Comparison of ENCODE assay signal across 24 cellular contexts in genomic region chr6:25984265-25984664, GRCh38. TPM values are rescaled to one million over a fixed set of nuclear protein-coding genes. Genes with fewer than 3 reads are reported as not detected.
A peak's percentile ranks its signal among the peaks of the same experiment; 100 is the strongest.
DNase-seq lines count a peak whose midpoint lies in the region; ATAC-seq and TF ChIP-seq lines count a peak whose summit lies in the region.
"Had no signal": no experiment of that assay in that cellular context is flagged by ENCODE, and none has a peak within 500 bp of the region (broad histone marks: within the 10 kb centered on the region; RNA-seq: fewer than 3 reads in every experiment).

No MANE protein-coding gene starts in this region.

- H2AFZ ChIP-seq in OCI-LY7 (ENCODE audit: low read length): no peak overlapping the region

- no peak overlapping the region for H3K27ac ChIP-seq in CD4-positive, CD25-positive, alpha-beta regulatory T cell (ENCODE audit: insufficient read depth, low read length, poor library complexity, severe bottlenecking)
- H3K27ac ChIP-seq in OCI-LY7 (ENCODE audit: low read depth, low read length, poor library complexity, severe bottlenecking): no peak overlapping the region
- H3K27ac ChIP-seq: 22Rv1, C4-2B had no signal

- no peak for TF ChIP-seq CTCF in activated B cell treated with CpG ODN at 0.5 μM for 24 hours (IDR thresholded peaks at IDR 0.05)
- TF ChIP-seq CTCF in OCI-LY7 (conservative IDR thresholded peaks at IDR 0.05; ENCODE audit: low read length): no peak

- H3K79me2 ChIP-seq in OCI-LY7 (ENCODE audit: insufficient read depth, low read depth, low read length): peaks cover 3% of the 10 kb centered on the region; the same call in 1 of the 2 replicates

- H3K36me3 Mint-ChIP-seq in activated CD4-positive, alpha-beta T cell treated with anti-CD3 and anti-CD28 coated beads for 36 hours (ENCODE audit: low read depth): peaks cover 68% of the 10 kb centered on the region
- H3K36me3 Mint-ChIP-seq in activated CD4-positive, alpha-beta T cell treated with anti-CD3 and anti-CD28 coated beads, Interleukin-2, amount 10 ng/mL, durations not matched to agents 24 days and 14 days (ENCODE audit: low read depth): peaks cover 71% of the 10 kb centered on the region
- H3K36me3 Mint-ChIP-seq in CD4-positive, CD25-positive, alpha-beta regulatory T cell: peaks cover 47% of the 10 kb centered on the region
- peaks cover 84% of the 10 kb centered on the region for H3K36me3 Mint-ChIP-seq in activated B cell treated with CpG ODN at 0.5 μM for 24 hours (ENCODE audit: low read depth)
- H3K36me3 Mint-ChIP-seq in stimulated activated memory B cell treated with anti-CD40 and anti-IgM and Interleukin-4, amounts not matched to agents 10 μg/mL and 1 μg/mL and 100 μg/mL, for 72 hours: peaks cover 73% of the 10 kb centered on the region

- BruUV-seq in OCI-LY7 (replicated peaks; lab: Mats Ljungman, UMichigan): no TSS peak

- no peaks in the 10 kb centered on the region for H3K9me2 ChIP-seq in OCI-LY7 (ENCODE audit: insufficient read depth, low read length)

- no peak for ATAC-seq in activated CD4-positive, alpha-beta T cell treated with anti-CD3 and anti-CD28 coated beads for 36 hours
- ATAC-seq in CD4-positive, CD25-positive, alpha-beta regulatory T cell (ENCODE audit: low read depth in 2 of 2): no peak
- ATAC-seq in activated B cell treated with CpG ODN at 0.5 μM for 24 hours (ENCODE audit: low read depth): no peak
- no peak for ATAC-seq in stimulated activated memory B cell treated with anti-CD40 and anti-IgM and Interleukin-4, amounts not matched to agents 10 μg/mL and 1 μg/mL and 100 μg/mL, for 72 hours

- no peak overlapping the region for H3K4me3 Mint-ChIP-seq in activated CD4-positive, alpha-beta T cell treated with anti-CD3 and anti-CD28 coated beads for 36 hours
- no peak overlapping the region for H3K4me3 Mint-ChIP-seq in activated CD4-positive, alpha-beta T cell treated with anti-CD3 and anti-CD28 coated beads, Interleukin-2, amount 10 ng/mL, durations not matched to agents 24 days and 14 days
- no peak overlapping the region for H3K4me3 Mint-ChIP-seq in CD4-positive, CD25-positive, alpha-beta regulatory T cell
- H3K4me3 Mint-ChIP-seq in activated B cell treated with CpG ODN at 0.5 μM for 24 hours: no peak overlapping the region
- no peak overlapping the region for H3K4me3 Mint-ChIP-seq in stimulated activated memory B cell treated with anti-CD40 and anti-IgM and Interleukin-4, amounts not matched to agents 10 μg/mL and 1 μg/mL and 100 μg/mL, for 72 hours

- H4K20me1 ChIP-seq in OCI-LY7 (ENCODE audit: insufficient read depth, low read length): no peaks in the 10 kb centered on the region

- CTCF ChIA-PET in activated CD4-positive, alpha-beta T cell treated with anti-CD3 and anti-CD28 coated beads for 36 hours (lab: Charles Lee): no interaction called here
- CTCF ChIA-PET in activated B cell treated with CpG ODN at 0.5 μM for 24 hours (lab: Charles Lee): no interaction called here
- CTCF ChIA-PET in OCI-LY7 (lab: Charles Lee; ENCODE audit: unreplicated experiment): no interaction called here

- DNase-seq in activated CD4-positive, alpha-beta T cell treated with anti-CD3 and anti-CD28 coated beads for 36 hours: no peak
- no peak for DNase-seq in activated CD4-positive, alpha-beta T cell treated with anti-CD3 and anti-CD28 coated beads, Interleukin-2, amount 10 ng/mL, durations not matched to agents 24 days and 14 days
- DNase-seq in CD4-positive, CD25-positive, alpha-beta regulatory T cell: no peak
- no peak for DNase-seq in activated B cell treated with CpG ODN at 0.5 μM for 24 hours
- no peak for DNase-seq in OCI-LY7 (ENCODE audit: low spot score)
- DNase-seq in head of caudate nucleus: no peak
- DNase-seq in NOMO-1 treated with dmso at 0.1 percent for 144 hours (lab: John Stamatoyannopoulos, UW; ENCODE audit: unreplicated experiment): no peak
- DNase-seq: AML-193, COR-L47, DMS79, Karpas-422, MV-4-11, NCI-H1694, NCI-H2171, NCI-H345, NCI-H524, Right ventricle myocardium superior had no signal

- H3K4me2 ChIP-seq in OCI-LY7 (ENCODE audit: low read length): no peak overlapping the region

- no peaks in the 10 kb centered on the region for H3K27me3 ChIP-seq in CD4-positive, CD25-positive, alpha-beta regulatory T cell (ENCODE audit: control insufficient read depth, insufficient read depth, low read length)

- H3K9me3 ChIP-seq in CD4-positive, CD25-positive, alpha-beta regulatory T cell (ENCODE audit: control insufficient read depth in 2 of 2, low read length in 2 of 2): no peaks in the 10 kb centered on the region
- H3K9me3 ChIP-seq in OCI-LY7 (ENCODE audit: low read length): no peaks in the 10 kb centered on the region

- H3K9me3 Mint-ChIP-seq in activated CD4-positive, alpha-beta T cell treated with anti-CD3 and anti-CD28 coated beads for 36 hours (ENCODE audit: low read depth): no peaks in the 10 kb centered on the region
- no peaks in the 10 kb centered on the region for H3K9me3 Mint-ChIP-seq in activated CD4-positive, alpha-beta T cell treated with anti-CD3 and anti-CD28 coated beads, Interleukin-2, amount 10 ng/mL, durations not matched to agents 24 days and 14 days
- no peaks in the 10 kb centered on the region for H3K9me3 Mint-ChIP-seq in CD4-positive, CD25-positive, alpha-beta regulatory T cell
- H3K9me3 Mint-ChIP-seq in activated B cell treated with CpG ODN at 0.5 μM for 24 hours: no peaks in the 10 kb centered on the region
- H3K9me3 Mint-ChIP-seq in stimulated activated memory B cell treated with anti-CD40 and anti-IgM and Interleukin-4, amounts not matched to agents 10 μg/mL and 1 μg/mL and 100 μg/mL, for 72 hours: no peaks in the 10 kb centered on the region

- H3K4me1 Mint-ChIP-seq in activated CD4-positive, alpha-beta T cell treated with anti-CD3 and anti-CD28 coated beads for 36 hours: peaks cover 14% of the 10 kb centered on the region
- peaks cover 21% of the 10 kb centered on the region for H3K4me1 Mint-ChIP-seq in activated CD4-positive, alpha-beta T cell treated with anti-CD3 and anti-CD28 coated beads, Interleukin-2, amount 10 ng/mL, durations not matched to agents 24 days and 14 days
- H3K4me1 Mint-ChIP-seq in CD4-positive, CD25-positive, alpha-beta regulatory T cell: peaks cover 5 to 30% (median 23%) of the 10 kb centered on the region in 4 donors
- peaks cover 29% of the 10 kb centered on the region for H3K4me1 Mint-ChIP-seq in activated B cell treated with CpG ODN at 0.5 μM for 24 hours
- peaks cover 37% of the 10 kb centered on the region for H3K4me1 Mint-ChIP-seq in stimulated activated memory B cell treated with anti-CD40 and anti-IgM and Interleukin-4, amounts not matched to agents 10 μg/mL and 1 μg/mL and 100 μg/mL, for 72 hours

- intact Hi-C loops in activated CD4-positive, alpha-beta T cell treated with anti-CD3 and anti-CD28 coated beads for 36 hours (cut with DNase I, micrococcal nuclease): no loop called here
- intact Hi-C loops in activated CD4-positive, alpha-beta T cell treated with anti-CD3 and anti-CD28 coated beads, Interleukin-2, amount 10 ng/mL, durations not matched to agents 24 days and 14 days (cut with micrococcal nuclease): no loop called here
- intact Hi-C loops in activated B cell treated with CpG ODN at 0.5 μM for 24 hours (cut with micrococcal nuclease) (no loop called here), OCI-LY7 (cut with micrococcal nuclease; ENCODE audit: unreplicated experiment) (no loop called here), head of caudate nucleus (cut with DNase I) (no loop called here)

- H3K27me3 Mint-ChIP-seq in activated CD4-positive, alpha-beta T cell treated with anti-CD3 and anti-CD28 coated beads for 36 hours: no peaks in the 10 kb centered on the region
- H3K27me3 Mint-ChIP-seq in activated CD4-positive, alpha-beta T cell treated with anti-CD3 and anti-CD28 coated beads, Interleukin-2, amount 10 ng/mL, durations not matched to agents 24 days and 14 days: no peaks in the 10 kb centered on the region
- no peaks in the 10 kb centered on the region for H3K27me3 Mint-ChIP-seq in CD4-positive, CD25-positive, alpha-beta regulatory T cell
- no peaks in the 10 kb centered on the region for H3K27me3 Mint-ChIP-seq in activated B cell treated with CpG ODN at 0.5 μM for 24 hours
- no peaks in the 10 kb centered on the region for H3K27me3 Mint-ChIP-seq in stimulated activated memory B cell treated with anti-CD40 and anti-IgM and Interleukin-4, amounts not matched to agents 10 μg/mL and 1 μg/mL and 100 μg/mL, for 72 hours

- no peaks in the 10 kb centered on the region for H3K4me1 ChIP-seq in CD4-positive, CD25-positive, alpha-beta regulatory T cell (ENCODE audit: control insufficient read depth, insufficient read depth, low read length, poor library complexity, severe bottlenecking)
- no peaks in the 10 kb centered on the region for H3K4me1 ChIP-seq in OCI-LY7 (ENCODE audit: insufficient read depth, low read length, poor library complexity, severe bottlenecking)

- POLR2A ChIA-PET in activated CD4-positive, alpha-beta T cell treated with anti-CD3 and anti-CD28 coated beads for 36 hours (lab: Charles Lee): no interaction called here
- POLR2A ChIA-PET in activated B cell treated with CpG ODN at 0.5 μM for 24 hours (lab: Charles Lee): no interaction called here
- POLR2A ChIA-PET in OCI-LY7 (lab: Charles Lee): interaction anchor here (0.6 kb wide), 1 partner anchor 18 kb away, joined by 4 read pairs; no protein-coding TSS in a partner anchor

- H3K27ac Mint-ChIP-seq in activated CD4-positive, alpha-beta T cell treated with anti-CD3 and anti-CD28 coated beads for 36 hours: peak overlapping the region; percentile 37
- no peak overlapping the region for H3K27ac Mint-ChIP-seq in activated CD4-positive, alpha-beta T cell treated with anti-CD3 and anti-CD28 coated beads, Interleukin-2, amount 10 ng/mL, durations not matched to agents 24 days and 14 days
- H3K27ac Mint-ChIP-seq in CD4-positive, CD25-positive, alpha-beta regulatory T cell: peak overlapping the region in 2 of 3 donors; percentile 64 to 75
- peak overlapping the region; percentile 63 for H3K27ac Mint-ChIP-seq in activated B cell treated with CpG ODN at 0.5 μM for 24 hours
- peak overlapping the region; percentile 37 for H3K27ac Mint-ChIP-seq in stimulated activated memory B cell treated with anti-CD40 and anti-IgM and Interleukin-4, amounts not matched to agents 10 μg/mL and 1 μg/mL and 100 μg/mL, for 72 hours

- no peak overlapping the region for H3K4me3 ChIP-seq in CD4-positive, CD25-positive, alpha-beta regulatory T cell (ENCODE audit: low read depth, low read length)
- H3K4me3 ChIP-seq in OCI-LY7 (ENCODE audit: low read depth, low read length, poor library complexity, severe bottlenecking): no peak overlapping the region

- peaks cover 65% of the 10 kb centered on the region for H3K36me3 ChIP-seq in CD4-positive, CD25-positive, alpha-beta regulatory T cell (ENCODE audit: control insufficient read depth, insufficient read depth, low read length)
- H3K36me3 ChIP-seq in OCI-LY7 (ENCODE audit: insufficient read depth, low read length): peaks cover 84% of the 10 kb centered on the region

RNA-seq across cellular contexts. Expression of gene TRIM38, which starts 21.7 kb away (rescaled TPM):
- total RNA-seq in activated CD4-positive, alpha-beta T cell treated with anti-CD3 and anti-CD28 coated beads for 36 hours: 10 to 100 TPM; 24.9 TPM
- 23.0 and 24.5 TPM in 2 replicates for total RNA-seq in activated CD4-positive, alpha-beta T cell treated with anti-CD3 and anti-CD28 coated beads, Interleukin-2, amount 10 ng/mL, durations not matched to agents 24 days and 14 days
- total RNA-seq in CD4-positive, CD25-positive, alpha-beta regulatory T cell: 22.9 TPM
- polyA plus RNA-seq in CD4-positive, CD25-positive, alpha-beta regulatory T cell: 10 to 100 TPM in 1 of 4 donors, 1 to 10 TPM in 3; 6.6 to 10.9 (median 8.4) TPM
- total RNA-seq in activated B cell treated with CpG ODN at 0.5 μM for 24 hours: 31.7 and 36.8 TPM in 2 replicates
- 11.9 and 12.8 TPM in 2 replicates for total RNA-seq in OCI-LY7 (2014; rRNA removed; shearing (Covaris generic))
- total RNA-seq in OCI-LY7 (2022): 14.8 and 16.1 TPM in 2 replicates

RNA-seq across cellular contexts. Expression of gene SLC17A2, which starts 53.8 kb away (rescaled TPM):
- total RNA-seq in activated CD4-positive, alpha-beta T cell treated with anti-CD3 and anti-CD28 coated beads for 36 hours: under 1 TPM in 1 of 2 experiments, not detected in 1; 0.07 TPM
- 0.14 TPM in 1 of 2 replicates, not detected in the other for total RNA-seq in activated CD4-positive, alpha-beta T cell treated with anti-CD3 and anti-CD28 coated beads, Interleukin-2, amount 10 ng/mL, durations not matched to agents 24 days and 14 days
- not detected for total RNA-seq in CD4-positive, CD25-positive, alpha-beta regulatory T cell
- polyA plus RNA-seq in CD4-positive, CD25-positive, alpha-beta regulatory T cell: not detected
- total RNA-seq in activated B cell treated with CpG ODN at 0.5 μM for 24 hours (not detected in 2 replicates), OCI-LY7 (2022) (not detected in 2 replicates)
- not detected in 2 replicates for total RNA-seq in OCI-LY7 (2014; rRNA removed; shearing (Covaris generic))
- total RNA-seq: H1, M059J, Right ventricle myocardium superior, RPMI7951, SK-MEL-5 had no signal
- polyA plus RNA-seq: H1 had no signal
